Comparison of ENCODE assay signal across 9 cellular contexts in genomic region chr15:41285285-41285684, GRCh38. TPM values are rescaled to one million over a fixed set of nuclear protein-coding genes. Genes with fewer than 3 reads are reported as not detected.
DNase-seq lines count a peak whose midpoint lies in the region; ATAC-seq and TF ChIP-seq lines count a peak whose summit lies in the region.
"Had no signal": no experiment of that assay in that cellular context is flagged by ENCODE, and none has a peak within 500 bp of the region (broad histone marks: within the 10 kb centered on the region; RNA-seq: fewer than 3 reads in every experiment).

No MANE protein-coding gene starts in this region.

- peaks cover 30 to 44% of the 10 kb centered on the region in 2 experiments; a peak in 2 of 3 replicates for H3K36me3 ChIP-seq in HEK293 (ENCODE audit: control insufficient read depth in 2 of 2, insufficient read depth in 1 of 2, low read length in 2 of 2)
- no peaks in the 10 kb centered on the region for H3K36me3 ChIP-seq in hepatocyte (replicated peaks; ENCODE audit: insufficient read depth, low read depth)
- peaks cover 7 to 61% (median 33%) of the 10 kb centered on the region in 6 donors for H3K36me3 ChIP-seq in spleen

- POLR2A ChIA-PET in HEK293 (lab: Yijun Ruan, JAX) (interaction anchor here (0.9 kb wide), 1 partner anchor 27 kb away, joined by 4 read pairs; no protein-coding TSS in a partner anchor), activated B cell treated with CpG ODN at 0.5 μM for 24 hours (lab: Charles Lee) (interaction anchor here (0.7 to 1.4 kb wide), 4 partner anchors 12 to 384 kb away, joined by 3 to 4 read pairs (median 4); partner anchors contain the start of gene NDUFAF1), GM10248 (lab: Yijun Ruan, JAX) (no interaction called here)

- H4K20me1 ChIP-seq in hepatocyte (ENCODE audit: insufficient read depth, poor library complexity, severe bottlenecking): no peaks in the 10 kb centered on the region

- no peaks in the 10 kb centered on the region for H3K9me2 ChIP-seq in hepatocyte (replicated peaks; ENCODE audit: insufficient read depth)

- peaks cover 57% of the 10 kb centered on the region for H3K79me2 ChIP-seq in hepatocyte

- H3K27me3 ChIP-seq in hepatocyte (no peaks in the 10 kb centered on the region), spleen (replicated peaks in 1 of 7) (no peaks in the 10 kb centered on the region)

- DNase-seq in activated B cell treated with CpG ODN at 0.5 μM for 24 hours (no peak), hepatocyte (ENCODE audit: low spot score) (no peak), spleen (no peak), NCI-H524 treated with DMSO at 0.1 percent for 48 hours (lab: John Stamatoyannopoulos, UW) (no peak), NCI-H2171 (lab: John Stamatoyannopoulos, UW) (no peak), GM10248 (ENCODE audit: extremely low spot score) (no peak)
- DNase-seq: stimulated activated CD4-positive, alpha-beta T cell treated with anti-CD3 and anti-CD28 coated beads, Interleukin-4, amount 100 ng/mL, for 24 hours had no signal

- ATAC-seq in activated B cell treated with CpG ODN at 0.5 μM for 24 hours (ENCODE audit: low read depth) (no peak), HG03442 (IDR thresholded peaks at IDR 0.05; ENCODE audit: unreplicated experiment) (no peak)

- H3K4me1 ChIP-seq in HEK293 (ENCODE audit: control insufficient read depth, insufficient read depth, low read length) (no peaks in the 10 kb centered on the region), hepatocyte (ENCODE audit: insufficient read depth) (no peaks in the 10 kb centered on the region), spleen (peaks cover 14 to 67% (median 50%) of the 10 kb centered on the region in 6 donors)

- H3K27ac Mint-ChIP-seq in activated B cell treated with CpG ODN at 0.5 μM for 24 hours: peak overlapping the region; percentile 94

- no peak for TF ChIP-seq CTCF in HEK293 (tag by site-specific recombination; IDR thresholded peaks at IDR 0.05)
- no peak for TF ChIP-seq CTCF in activated B cell treated with CpG ODN at 0.5 μM for 24 hours (IDR thresholded peaks at IDR 0.05)
- no peak for TF ChIP-seq CTCF in hepatocyte (IDR thresholded peaks at IDR 0.05; ENCODE audit: poor library complexity)
- TF ChIP-seq CTCF in spleen (IDR thresholded peaks at IDR 0.05 in 8 of 11, conservative IDR thresholded peaks at IDR 0.05 in 3 of 11): no peak
- no peak for TF ChIP-seq CTCF in GM10248 (IDR thresholded peaks at IDR 0.05; ENCODE audit: control extremely low read depth, extremely low read depth, low read depth, missing control alignments)

- H3K27ac ChIP-seq in HEK293 (ENCODE audit: extremely low read depth, low read depth, low read length): 0 out of 2 replicates have a peak overlapping the region, but pooled peaks have one; percentile 85
- peak overlapping the region; percentile 88 for H3K27ac ChIP-seq in hepatocyte
- H3K27ac ChIP-seq in spleen: peak overlapping the region in 7 of 8 donors; percentile 91 to 96 (median 94)

- WGBS in hepatocyte (ENCODE audit: low lambda C conversion rate, missing lambda C conversion rate): 26% methylated on average over 7 of the region's 7 CpGs
- WGBS in spleen, 5 donors: 35 to 49% (median 42%) methylated on average over 7 of the region's 7 CpGs

- H3K9me3 ChIP-seq in HEK293 (ENCODE audit: control insufficient read depth, insufficient read depth, low read depth, low read length) (no peaks in the 10 kb centered on the region), hepatocyte (ENCODE audit: low read depth) (no peaks in the 10 kb centered on the region), spleen (no peaks in the 10 kb centered on the region)

- H3K4me3 ChIP-seq in HEK293 (ENCODE audit: low read depth, low read length) (peak overlapping the region; percentile 89), hepatocyte (peak overlapping the region; percentile 46), spleen (peak overlapping the region in 7 of 8 donors; percentile 75 to 99 (median 92))

- intact Hi-C loops in activated B cell treated with CpG ODN at 0.5 μM for 24 hours (cut with micrococcal nuclease): loop anchor here (2.0 kb wide), 1 partner anchor 378 kb away; no protein-coding TSS in a partner anchor
- intact Hi-C loops in spleen (cut with DNase I; ENCODE audit: low total_unique reads): no loop called here

- H3K4me3 Mint-ChIP-seq in activated B cell treated with CpG ODN at 0.5 μM for 24 hours: peak overlapping the region; percentile 93

- no peaks in the 10 kb centered on the region for H3K9me3 Mint-ChIP-seq in activated B cell treated with CpG ODN at 0.5 μM for 24 hours

- CTCF ChIA-PET in HEK293 (lab: Yijun Ruan, JAX) (interaction anchor here (0.7 to 1.3 kb wide), 3 partner anchors 47 to 402 kb away, joined by 3 read pairs; partner anchors contain the start of genes CHP1, NUSAP1 and OIP5), activated B cell treated with CpG ODN at 0.5 μM for 24 hours (lab: Charles Lee) (interaction anchor here (0.9 kb wide), 1 partner anchor 54 kb away, joined by 4 read pairs; the partner anchor contains the start of genes CHP1 and EXD1), GM10248 (lab: Yijun Ruan, JAX) (interaction anchor here (1.6 kb wide), 1 partner anchor 48 kb away, joined by 6 read pairs; the partner anchor contains the start of genes NUSAP1 and OIP5)

- H3K4me1 Mint-ChIP-seq in activated B cell treated with CpG ODN at 0.5 μM for 24 hours: peaks cover 42% of the 10 kb centered on the region

- H2AFZ ChIP-seq in hepatocyte: no peak overlapping the region

- no peaks in the 10 kb centered on the region for H3K27me3 Mint-ChIP-seq in activated B cell treated with CpG ODN at 0.5 μM for 24 hours

- no peak for TF ChIP-seq POLR2A in spleen (IDR thresholded peaks at IDR 0.05)

- H3K36me3 Mint-ChIP-seq in activated B cell treated with CpG ODN at 0.5 μM for 24 hours (ENCODE audit: low read depth): peaks cover 48% of the 10 kb centered on the region

- H3K4me2 ChIP-seq in hepatocyte: peak overlapping the region; percentile 90

TF ChIP-seq in HEK293, 187 proteins besides CTCF, POLR2A, EP300 and RAD21 (continues in another document):
- TF ChIP-seq ZFHX2 (tag by site-specific recombination; conservative IDR thresholded peaks at IDR 0.05): peak; percentile 21; the same call in 1 of the 2 replicates
- TF ChIP-seq ZFP37 (tag by site-specific recombination; IDR thresholded peaks at IDR 0.05): no peak
- TF ChIP-seq ZNF624 (tag by site-specific recombination; IDR thresholded peaks at IDR 0.05): no peak
- TF ChIP-seq ZNF398 (tag by site-specific recombination; IDR thresholded peaks at IDR 0.05): no peak
- TF ChIP-seq ZNF335 (tag by site-specific recombination; conservative IDR thresholded peaks at IDR 0.05): peak; percentile 36; the same call in 1 of the 2 replicates
- TF ChIP-seq ZBTB48 (tag by site-specific recombination; IDR thresholded peaks at IDR 0.05): no peak
- TF ChIP-seq WT1 (tag by site-specific recombination; IDR thresholded peaks at IDR 0.05): peak; percentile 12; the same call in 1 of the 2 replicates
- TF ChIP-seq GLIS1 (tag by site-specific recombination; IDR thresholded peaks at IDR 0.05): peak; percentile 82
- TF ChIP-seq ZSCAN5A (tag by site-specific recombination; IDR thresholded peaks at IDR 0.05): no peak

RNA-seq across cellular contexts. Expression of gene OIP5, which starts 47.1 kb away (rescaled TPM):
- total RNA-seq in activated B cell treated with CpG ODN at 0.5 μM for 24 hours: 0.62 and 1.4 TPM in 2 replicates
- total RNA-seq in hepatocyte: 1.8 and 11.8 TPM in 2 replicates
- polyA plus RNA-seq in hepatocyte: 3.3 and 3.6 TPM in 2 replicates
- 1 to 10 TPM in 6 of 7 donors, not detected in 1; 1.1 to 6.0 (median 2.1) TPM for total RNA-seq in spleen
- 1 to 10 TPM; 1.2 to 3.9 (median 2.3) TPM for polyA plus RNA-seq in spleen

RNA-seq across cellular contexts. Expression of gene NUSAP1, which starts 47.4 kb away (rescaled TPM):
- 13.5 and 14.4 TPM in 2 replicates for total RNA-seq in activated B cell treated with CpG ODN at 0.5 μM for 24 hours
- 25.9 and 26.6 TPM in 2 replicates for total RNA-seq in hepatocyte
- 20.2 and 29.2 TPM in 2 replicates for polyA plus RNA-seq in hepatocyte
- total RNA-seq in spleen: 10 to 100 TPM in 5 of 7 donors, 1 to 10 TPM in 2; 4.7 to 47.5 (median 18.7) TPM
- polyA plus RNA-seq in spleen: 10 to 100 TPM in 1 of 3 donors, 1 to 10 TPM in 2; 4.0 to 17.1 (median 6.8) TPM

RNA-seq across cellular contexts. Expression of gene CHP1, which starts 54.2 kb away (rescaled TPM):
- 47.9 and 58.5 TPM in 2 replicates for total RNA-seq in activated B cell treated with CpG ODN at 0.5 μM for 24 hours
- 152 and 163 TPM in 2 replicates for total RNA-seq in hepatocyte
- 30.8 and 39.0 TPM in 2 replicates for polyA plus RNA-seq in hepatocyte
- total RNA-seq in spleen: 100 to 1,000 TPM in 2 of 7 donors, 10 to 100 TPM in 5; 52.2 to 127 (median 60.0) TPM
- polyA plus RNA-seq in spleen: 10 to 100 TPM; 12.7 to 19.9 (median 14.5) TPM

RNA-seq across cellular contexts. Expression of gene EXD1, which starts 54.7 kb away (rescaled TPM):
- not detected in 2 replicates for total RNA-seq in activated B cell treated with CpG ODN at 0.5 μM for 24 hours
- total RNA-seq in hepatocyte: not detected in 2 replicates
- not detected in 2 replicates for polyA plus RNA-seq in hepatocyte
- not detected for total RNA-seq in spleen
- polyA plus RNA-seq in spleen: not detected
